26 cellular contexts compared by ENCODE assay signal in genomic region chr7:39721345-39721744, GRCh38.
A peak's percentile ranks its signal among the peaks of the same experiment; 100 is the strongest.
DNase-seq lines count a peak whose midpoint lies in the region; ATAC-seq and TF ChIP-seq lines count a peak whose summit lies in the region.
"Had no signal": no experiment of that assay in that cellular context is flagged by ENCODE, and none has a peak within 500 bp of the region (broad histone marks: within the 10 kb centered on the region; RNA-seq: fewer than 3 reads in every experiment).

No MANE protein-coding gene starts in this region.

- TF ChIP-seq POLR2A in transverse colon (IDR thresholded peaks at IDR 0.05) (no peak), body of pancreas (IDR thresholded peaks at IDR 0.05) (no peak)

- no peaks in the 10 kb centered on the region for H3K9me2 ChIP-seq in hepatocyte (replicated peaks; ENCODE audit: insufficient read depth)

- intact Hi-C loops in transverse colon (cut with DNase I; ENCODE audit: low total_unique reads) (no loop called here), body of pancreas (cut with DNase I) (no loop called here)

- H2AFZ ChIP-seq in hepatocyte = no peak overlapping the region

- no peaks in the 10 kb centered on the region for H3K79me2 ChIP-seq in hepatocyte

- WGBS in hepatocyte (ENCODE audit: low lambda C conversion rate, missing lambda C conversion rate) = 91% methylated on average over 3 of the region's 3 CpGs
- WGBS in transverse colon (ENCODE audit: low coverage in 1 of 2), 2 donors = 50 to 81% methylated on average over 1 to 3 of the region's 3 CpGs
- WGBS in body of pancreas, 2 donors = 89 to 96% methylated on average over 3 of the region's 3 CpGs

- peak overlapping the region; percentile 87 for H3K27ac ChIP-seq in SK-N-MC
- peak overlapping the region; percentile 88 for H3K27ac ChIP-seq in hepatocyte
- peak overlapping the region; percentile 54 to 84 (median 73) for H3K27ac ChIP-seq in transverse colon
- peak overlapping the region in 1 of 4 donors; percentile 69 for H3K27ac ChIP-seq in body of pancreas
- H3K27ac ChIP-seq: ascending aorta, left lung, ovary, right atrium auricular region, WERI-Rb-1 had no signal

- peak overlapping the region; percentile 47 for H3K9ac ChIP-seq in SK-N-MC (ENCODE audit: insufficient read length)

- no peaks in the 10 kb centered on the region for H4K20me1 ChIP-seq in hepatocyte (ENCODE audit: insufficient read depth, poor library complexity, severe bottlenecking)

- H3K4me3 ChIP-seq in SK-N-MC (peak overlapping the region; percentile 65), hepatocyte (no peak overlapping the region), transverse colon (no peak overlapping the region), body of pancreas (no peak overlapping the region)
- H3K4me3 ChIP-seq: ascending aorta, left lung, ovary, right atrium auricular region had no signal

- no peak for TF ChIP-seq EP300 in transverse colon (IDR thresholded peaks at IDR 0.05; ENCODE audit: low read depth)

- H3K4me1 ChIP-seq in hepatocyte (ENCODE audit: insufficient read depth) = no peaks in the 10 kb centered on the region
- H3K4me1 ChIP-seq in transverse colon = peaks cover 0 to 24% (median 12%) of the 10 kb centered on the region in 4 donors
- peaks cover 17% of the 10 kb centered on the region for H3K4me1 ChIP-seq in body of pancreas
- H3K4me1 ChIP-seq: ascending aorta, left lung, right atrium auricular region had no signal

- TF ChIP-seq CTCF in hepatocyte (IDR thresholded peaks at IDR 0.05; ENCODE audit: poor library complexity) (no peak), transverse colon (IDR thresholded peaks at IDR 0.05) (no peak), body of pancreas (IDR thresholded peaks at IDR 0.05) (no peak)

- H3K9me3 ChIP-seq in SK-N-MC (ENCODE audit: low read depth, low read length) (no peaks in the 10 kb centered on the region), hepatocyte (ENCODE audit: low read depth) (no peaks in the 10 kb centered on the region), transverse colon (no peaks in the 10 kb centered on the region), body of pancreas (no peaks in the 10 kb centered on the region)
- H3K9me3 ChIP-seq: ascending aorta, left lung, ovary, right atrium auricular region had no signal

- H3K27me3 ChIP-seq in hepatocyte (no peaks in the 10 kb centered on the region), transverse colon (no peaks in the 10 kb centered on the region), body of pancreas (no peaks in the 10 kb centered on the region)
- H3K27me3 ChIP-seq: ascending aorta, left lung, ovary, right atrium auricular region had no signal

- ATAC-seq in body of pancreas = no peak
- no peak for ATAC-seq in HG02852 (IDR thresholded peaks at IDR 0.05; ENCODE audit: unreplicated experiment)
- ATAC-seq: CD8-positive, alpha-beta T cell had no signal

- H3K36me3 ChIP-seq in SK-N-MC (ENCODE audit: insufficient read depth, low read length) (no peaks in the 10 kb centered on the region), hepatocyte (replicated peaks; ENCODE audit: insufficient read depth, low read depth) (no peaks in the 10 kb centered on the region), transverse colon (no peaks in the 10 kb centered on the region), body of pancreas (replicated peaks in 1 of 2; ENCODE audit: insufficient read depth in 1 of 2, low read depth in 2 of 2) (no peaks in the 10 kb centered on the region)
- H3K36me3 ChIP-seq: ascending aorta, left lung, ovary, right atrium auricular region, WERI-Rb-1 had no signal

- DNase-seq in DMS53 (lab: John Stamatoyannopoulos, UW) (peak; percentile 26), DMS53 treated with DMSO at 0.1 percent for 48 hours (lab: John Stamatoyannopoulos, UW; ENCODE audit: unreplicated experiment) (no peak), SK-N-MC (ENCODE audit: low read depth, low spot score) (no peak), hepatocyte (ENCODE audit: low spot score) (no peak), transverse colon (no peak), body of pancreas (no peak), ureter (ENCODE audit: low spot score) (no peak)
- DNase-seq: 8988T; activated naive CD8-positive, alpha-beta T cell treated with anti-CD3 and anti-CD28 coated beads for 36 hours; CD8-positive, alpha-beta T cell; GF-D8; immature natural killer cell; Kasumi-1; NCI-H1694 treated with DMSO at 0.1 percent for 48 hours; NCI-H2171 treated with DMSO at 0.1 percent for 48 hours; ovary; RPMI8226; stimulated activated CD4-positive, alpha-beta T cell treated with anti-CD3 and anti-CD28 coated beads, Interleukin-12 subunit alpha, Interleukin-12 subunit beta, amount 100 ng/mL, for 4 hours; stimulated activated CD4-positive, alpha-beta T cell treated with anti-CD3 and anti-CD28 coated beads, Interleukin-4, amount 100 ng/mL, for 4 hours; stimulated activated naive CD4-positive, alpha-beta T cell; T-helper 9 cell; WERI-Rb-1 had no signal

- in situ Hi-C loops in transverse colon (cut with MboI; ENCODE audit: low pct_ligation_motif_present in 1 of 4, low pct_unique_long_range_greater_than_20kb in 1 of 4, low sequenced_read_pairs in 3 of 4) = no loop called here

- H3K4me2 ChIP-seq in hepatocyte = no peak overlapping the region
